ENCODE assay signal across 8 cellular contexts in the genomic region with DNA sequence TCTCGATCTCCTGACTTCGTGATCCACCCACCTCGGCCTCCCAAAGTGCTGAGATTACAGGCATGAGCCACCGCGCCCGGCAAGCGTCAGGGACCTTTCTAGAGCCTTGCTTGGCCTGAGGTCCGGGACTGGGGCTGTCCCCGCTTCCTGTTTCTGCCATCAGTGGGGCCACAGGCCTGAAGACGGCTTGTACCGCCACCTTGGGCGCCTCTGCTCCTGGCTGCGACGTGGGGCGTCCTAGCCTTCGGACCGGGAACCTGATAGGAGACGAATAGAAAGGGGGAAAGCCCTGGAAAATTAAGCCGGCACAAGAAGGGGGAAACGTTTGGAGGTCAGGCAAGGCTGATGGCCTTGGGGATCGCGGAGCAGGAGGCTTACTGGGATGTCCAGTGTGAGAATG. TPM values are rescaled to one million over a fixed set of nuclear protein-coding genes. Genes with fewer than 3 reads are reported as not detected.
A peak's percentile ranks its signal among the peaks of the same experiment; 100 is the strongest.
DNase-seq lines count a peak whose midpoint lies in the region; ATAC-seq and TF ChIP-seq lines count a peak whose summit lies in the region.

No MANE protein-coding gene starts in this region.

- no peaks in the 10 kb centered on the region for H3K9me2 ChIP-seq in OCI-LY1 (ENCODE audit: low read depth, low read length)

- H3K27me3 Mint-ChIP-seq in CD4-positive, alpha-beta memory T cell = no peaks in the 10 kb centered on the region
- no peaks in the 10 kb centered on the region for H3K27me3 Mint-ChIP-seq in neural progenitor cell (ENCODE audit: insufficient read depth, low read depth)

- H3K79me2 ChIP-seq in OCI-LY1 (ENCODE audit: insufficient read depth, low read length) = no peaks in the 10 kb centered on the region
- H3K79me2 ChIP-seq in neural progenitor cell (ENCODE audit: low read depth) = no peaks in the 10 kb centered on the region

- H3K9ac ChIP-seq in OCI-LY1 (ENCODE audit: low read length) (no peak overlapping the region), neural progenitor cell (no peak overlapping the region)

- H3K27ac ChIP-seq in CD4-positive, alpha-beta memory T cell (ENCODE audit: low read depth, low read length) = peak overlapping the region; percentile 60
- H3K27ac ChIP-seq in OCI-LY1 (ENCODE audit: low read depth, low read length, poor library complexity, severe bottlenecking) (no peak overlapping the region), ectodermal cell (ENCODE audit: insufficient read depth, low read depth, low read length, poor library complexity, severe bottlenecking) (no peak overlapping the region), neural progenitor cell (no peak overlapping the region)

- H3F3A ChIP-seq in OCI-LY1 (ENCODE audit: insufficient read depth, low read length) = no peaks in the 10 kb centered on the region
- peaks cover 10% of the 10 kb centered on the region for H3F3A ChIP-seq in neural progenitor cell (ENCODE audit: low read depth)

- TF ChIP-seq CTCF in OCI-LY1 (IDR thresholded peaks at IDR 0.05; ENCODE audit: low read length) (no peak), neural progenitor cell (IDR thresholded peaks at IDR 0.05) (no peak)

- in situ Hi-C loops in HAP-1 (cut with MboI; ENCODE audit: low sequenced_read_pairs) = loop anchor here (5.0 to 25.0 kb wide), 3 partner anchors 308 to 700 kb away; no protein-coding TSS in a partner anchor

- CTCF ChIA-PET in CD4-positive, alpha-beta memory T cell (lab: Charles Lee; ENCODE audit: partially characterized antibody) = interaction anchor here (0.9 to 7.3 kb wide), 11 partner anchors 14 to 510 kb away, joined by 3 to 282 read pairs (median 27); a partner anchor contains a TSS

- H3K36me3 Mint-ChIP-seq in CD4-positive, alpha-beta memory T cell = peaks cover 0 to 10% of the 10 kb centered on the region in 2 donors
- H3K36me3 Mint-ChIP-seq in neural progenitor cell = no peaks in the 10 kb centered on the region

- H3K9me3 ChIP-seq in CD4-positive, alpha-beta memory T cell (ENCODE audit: control insufficient read depth in 1 of 2, low read length in 2 of 2) = no peaks in the 10 kb centered on the region
- H3K9me3 ChIP-seq in OCI-LY1 (ENCODE audit: low read length) (no peaks in the 10 kb centered on the region), ectodermal cell (ENCODE audit: control insufficient read depth, low read length) (no peaks in the 10 kb centered on the region), neural progenitor cell (ENCODE audit: low read depth) (no peaks in the 10 kb centered on the region), HAP-1 (no peaks in the 10 kb centered on the region)

- no peaks in the 10 kb centered on the region for H3K36me3 ChIP-seq in CD4-positive, alpha-beta memory T cell (ENCODE audit: insufficient read depth, low read length)
- H3K36me3 ChIP-seq in OCI-LY1 (ENCODE audit: insufficient read depth, low read length) (no peaks in the 10 kb centered on the region), ectodermal cell (ENCODE audit: control insufficient read depth, insufficient read depth, low read length) (no peaks in the 10 kb centered on the region), neural progenitor cell (no peaks in the 10 kb centered on the region), HAP-1 (replicated peaks) (no peaks in the 10 kb centered on the region)

- H4K20me1 ChIP-seq in OCI-LY1 (ENCODE audit: insufficient read depth, low read length) = no peaks in the 10 kb centered on the region
- no peaks in the 10 kb centered on the region for H4K20me1 ChIP-seq in neural progenitor cell (ENCODE audit: low read depth)

- H3K4me3 ChIP-seq in CD4-positive, alpha-beta memory T cell (ENCODE audit: low read length in 2 of 2) = peak overlapping the region; percentile 50 to 80
- H3K4me3 ChIP-seq in OCI-LY1 (ENCODE audit: low read depth, low read length, poor library complexity, severe bottlenecking) = peak overlapping the region; percentile 55
- peak overlapping the region; percentile 26 for H3K4me3 ChIP-seq in ectodermal cell (ENCODE audit: insufficient read depth, low read depth, low read length)
- peak overlapping the region; percentile 46 for H3K4me3 ChIP-seq in neural progenitor cell
- no peak overlapping the region for H3K4me3 ChIP-seq in HAP-1

- H3K4me3 Mint-ChIP-seq in CD4-positive, alpha-beta memory T cell = peak overlapping the region; percentile 89 to 99 (median 94)
- H3K4me3 Mint-ChIP-seq in neural progenitor cell = peak overlapping the region; percentile 79

- peaks cover 0 to 5% (median 0%) of the 10 kb centered on the region in 8 donors for H3K9me3 Mint-ChIP-seq in CD4-positive, alpha-beta memory T cell
- no peaks in the 10 kb centered on the region for H3K9me3 Mint-ChIP-seq in neural progenitor cell

- POLR2A ChIA-PET in CD4-positive, alpha-beta memory T cell (lab: Charles Lee; ENCODE audit: partially characterized antibody) = interaction anchor here (0.7 to 3.7 kb wide), 8 partner anchors 31 to 1951 kb away, joined by 3 to 63 read pairs (median 6); a partner anchor contains a TSS

- no peaks in the 10 kb centered on the region for H3K27me3 ChIP-seq in CD4-positive, alpha-beta memory T cell (ENCODE audit: insufficient read depth, low read length)
- H3K27me3 ChIP-seq in OCI-LY1 (ENCODE audit: insufficient read depth, low read length) (no peaks in the 10 kb centered on the region), ectodermal cell (ENCODE audit: control insufficient read depth, insufficient read depth, low read length, poor library complexity, severe bottlenecking) (no peaks in the 10 kb centered on the region), neural progenitor cell (peaks cover 9% of the 10 kb centered on the region), HAP-1 (ENCODE audit: low read depth) (no peaks in the 10 kb centered on the region)

- H2AFZ ChIP-seq in OCI-LY1 (ENCODE audit: low read length) (no peak overlapping the region), neural progenitor cell (replicated peaks) (peak overlapping the region; percentile 79)

- WGBS in ectodermal cell, 2 experiments = 86 to 89% methylated on average over 22 of the region's 22 CpGs

- no peak for ATAC-seq in sciatic nerve

- intact Hi-C loops in CD4-positive, alpha-beta memory T cell (cut with micrococcal nuclease) = loop anchor here (1.0 to 10.0 kb wide), 6 partner anchors 34 to 886 kb away; a partner anchor contains a TSS
- intact Hi-C loops in sciatic nerve (cut with DNase I) = loop anchor here (10.0 kb wide), 2 partner anchors 288 to 508 kb away; no protein-coding TSS in a partner anchor

- peak overlapping the region; percentile 37 for H3K4me2 ChIP-seq in OCI-LY1 (ENCODE audit: low read length)
- H3K4me2 ChIP-seq in neural progenitor cell = peak overlapping the region; percentile 73

- no peak for DNase-seq in CD4-positive, alpha-beta memory T cell
- DNase-seq in neural progenitor cell (ENCODE audit: low spot score) = no peak
- DNase-seq in HAP-1 (ENCODE audit: low spot score in 2 of 2) = no peak
- no peak for DNase-seq in putamen (ENCODE audit: low spot score)
- no peak for DNase-seq in sciatic nerve (ENCODE audit: low spot score)
- DNase-seq in hepatic stellate cell (ENCODE audit: low spot score) = no peak

- peaks cover 18% of the 10 kb centered on the region for H3K4me1 ChIP-seq in CD4-positive, alpha-beta memory T cell (ENCODE audit: insufficient read depth, low read length)
- peaks cover 14% of the 10 kb centered on the region for H3K4me1 ChIP-seq in OCI-LY1 (ENCODE audit: insufficient read depth, low read length, severe bottlenecking)
- no peaks in the 10 kb centered on the region for H3K4me1 ChIP-seq in ectodermal cell (ENCODE audit: control insufficient read depth, insufficient read depth, low read length)
- no peaks in the 10 kb centered on the region for H3K4me1 ChIP-seq in neural progenitor cell
- H3K4me1 ChIP-seq in HAP-1 = peaks cover 6% of the 10 kb centered on the region

- peak overlapping the region; percentile 91 to 98 (median 96) for H3K27ac Mint-ChIP-seq in CD4-positive, alpha-beta memory T cell
- H3K27ac Mint-ChIP-seq in neural progenitor cell = no peak overlapping the region

- peaks cover 12 to 33% (median 27%) of the 10 kb centered on the region in 4 donors for H3K4me1 Mint-ChIP-seq in CD4-positive, alpha-beta memory T cell
- H3K4me1 Mint-ChIP-seq in neural progenitor cell = peaks cover 4% of the 10 kb centered on the region

RNA-seq across cellular contexts. Expression of a gene that starts 35.1 kb away (rescaled TPM):
- total RNA-seq in CD4-positive, alpha-beta memory T cell = 10 to 100 TPM; 46.7 to 47.9 TPM
- polyA plus RNA-seq in CD4-positive, alpha-beta memory T cell = 10 to 100 TPM; 36.3 to 54.9 TPM
- polyA plus RNA-seq in ectodermal cell (2013, experiment 1 of 4) = 17.2 TPM
- 19.3 TPM for polyA plus RNA-seq in ectodermal cell (2013, experiment 2 of 4)
- polyA plus RNA-seq in ectodermal cell (2013, experiment 3 of 4) = 15.7 TPM
- 16.6 TPM for polyA plus RNA-seq in ectodermal cell (2013, experiment 4 of 4)
- total RNA-seq in neural progenitor cell (ENCODE audit: low replicate concordance) (17.3 and 25.3 TPM in 2 replicates), sciatic nerve (29.7 TPM)
